In genomic region chr6:30219244-30219643, GRCh38 we compare ENCODE assay signal across 8 cellular contexts. TPM values are rescaled to one million over a fixed set of nuclear protein-coding genes. Genes with fewer than 3 reads are reported as not detected.
DNase-seq lines count a peak whose midpoint lies in the region; ATAC-seq and TF ChIP-seq lines count a peak whose summit lies in the region.

No MANE protein-coding gene starts in this region.

- H3K27ac ChIP-seq in osteoblast (ENCODE audit: low read depth, low read length) = no peak overlapping the region

- no peaks in the 10 kb centered on the region for H3K36me3 ChIP-seq in osteoblast (ENCODE audit: insufficient read depth, low read length)

- H3K4me1 ChIP-seq in osteoblast (ENCODE audit: insufficient read depth, low read length) = peaks cover 5% of the 10 kb centered on the region

- H3K9me3 ChIP-seq in osteoblast (ENCODE audit: low read depth, low read length) = no peaks in the 10 kb centered on the region

- peak; percentile 97 for TF ChIP-seq CTCF in fibroblast of the aortic adventitia (IDR thresholded peaks at IDR 0.05; ENCODE audit: insufficient read depth, low read length)
- TF ChIP-seq CTCF in osteoblast (IDR thresholded peaks at IDR 0.05; ENCODE audit: extremely low read depth, low read depth, low read length) = peak; percentile 90

- H4K20me1 ChIP-seq in osteoblast (ENCODE audit: insufficient read depth, low read length) = no peaks in the 10 kb centered on the region

- no peaks in the 10 kb centered on the region for H3K79me2 ChIP-seq in osteoblast (ENCODE audit: insufficient read depth, low read length)

- ATAC-seq in GM18511 (IDR thresholded peaks at IDR 0.05; ENCODE audit: unreplicated experiment) = no peak

- H2AFZ ChIP-seq in osteoblast (ENCODE audit: low read length) = no peak overlapping the region

- peak; percentile 84 for DNase-seq in DMS 273 (lab: John Stamatoyannopoulos, UW; ENCODE audit: unreplicated experiment)
- DNase-seq in Jurkat, Clone E6-1 (ENCODE audit: low read depth, low spot score) = peak; percentile 64
- DNase-seq in NOMO-1 treated with DMSO at 0.1 percent for 48 hours (lab: John Stamatoyannopoulos, UW; ENCODE audit: unreplicated experiment) = peak; percentile 62
- peak; percentile 53 to 63 for DNase-seq in activated T-cell treated with anti-CD3 and anti-CD28 coated beads, Interleukin-2, amount 50 U/mL, for 48 hours
- DNase-seq in fibroblast of the aortic adventitia (ENCODE audit: low read depth) = peak; percentile 67
- peak; percentile 93 for DNase-seq in osteoblast (ENCODE audit: insufficient read length, low spot score, missing footprints)
- no peak for DNase-seq in GF-D8 (lab: John Stamatoyannopoulos, UW)

- H3K4me2 ChIP-seq in osteoblast (ENCODE audit: insufficient read depth, low read length) = no peak overlapping the region

- no peaks in the 10 kb centered on the region for H3K27me3 ChIP-seq in osteoblast (ENCODE audit: insufficient read depth, low read length)

- H3K4me3 ChIP-seq in Jurkat, Clone E6-1 (ENCODE audit: low read length) = no peak overlapping the region
- no peak overlapping the region for H3K4me3 ChIP-seq in fibroblast of the aortic adventitia (ENCODE audit: low read depth, low read length)
- H3K4me3 ChIP-seq in osteoblast (ENCODE audit: insufficient read depth, low read length) = no peak overlapping the region

RNA-seq across cellular contexts. Expression of gene TRIM26, which starts 6.0 kb away (rescaled TPM):
- polyA plus RNA-seq in Jurkat, Clone E6-1 (2012; ENCODE audit: insufficient read depth, insufficient read length) = 42.1 TPM
- total RNA-seq in fibroblast of the aortic adventitia (ENCODE audit: low replicate concordance) (32.4 and 41.9 TPM in 2 replicates), osteoblast (20.6 and 29.3 TPM in 2 replicates)

RNA-seq across cellular contexts. Expression of gene TRIM15, which starts 55.9 kb away (rescaled TPM):
- polyA plus RNA-seq in Jurkat, Clone E6-1 (2012; ENCODE audit: insufficient read depth, insufficient read length) = not detected
- total RNA-seq in fibroblast of the aortic adventitia (ENCODE audit: low replicate concordance) = not detected in 2 replicates
- total RNA-seq in osteoblast = not detected in 2 replicates

RNA-seq across cellular contexts. Expression of gene TRIM10, which starts 58.2 kb away (rescaled TPM):
- not detected for polyA plus RNA-seq in Jurkat, Clone E6-1 (2012; ENCODE audit: insufficient read depth, insufficient read length)
- total RNA-seq in fibroblast of the aortic adventitia (ENCODE audit: low replicate concordance) = not detected in 2 replicates
- not detected in 2 replicates for total RNA-seq in osteoblast
